In the genomic region with DNA sequence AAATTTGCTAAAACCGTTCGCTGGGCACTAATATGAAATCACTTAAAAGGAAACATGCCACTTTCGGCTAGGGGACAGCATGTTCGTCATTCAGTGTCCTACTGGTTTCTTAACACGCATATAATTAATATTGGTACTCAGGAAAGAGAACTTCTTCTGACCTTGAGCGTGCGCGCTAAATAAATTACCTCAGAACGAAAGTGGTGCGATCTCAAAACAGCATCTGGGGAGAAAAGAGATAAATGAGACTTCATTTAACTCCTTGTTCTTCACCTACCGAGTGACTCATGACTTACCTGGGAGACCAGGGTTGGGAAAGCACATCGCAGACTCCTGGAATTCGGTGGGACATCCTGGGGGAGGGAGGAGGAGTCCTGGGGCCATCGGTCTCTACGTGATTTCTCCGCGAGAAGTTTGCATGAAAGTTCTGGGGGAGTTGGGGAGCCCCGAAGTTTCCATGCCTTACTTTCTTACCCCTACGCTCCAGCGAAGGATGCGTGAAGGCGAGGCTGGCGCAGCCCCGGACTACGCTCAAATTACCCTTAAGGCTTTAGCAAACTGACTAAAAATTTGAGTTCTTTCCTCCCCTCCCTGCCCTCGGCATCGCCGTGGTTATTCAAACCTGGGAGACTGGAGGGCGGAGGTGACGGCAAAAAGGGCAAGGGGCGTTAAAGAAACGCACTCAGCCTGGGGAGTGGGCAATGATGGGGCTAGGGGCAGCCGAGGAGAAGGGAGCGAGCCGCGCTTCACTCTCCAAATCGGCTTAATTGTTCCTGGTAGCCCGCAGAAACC, we compare ENCODE assay signal across 8 cellular contexts.
A peak's percentile ranks its signal among the peaks of the same experiment; 100 is the strongest.
DNase-seq lines count a peak whose midpoint lies in the region; ATAC-seq and TF ChIP-seq lines count a peak whose summit lies in the region.

No MANE protein-coding gene starts in this region.

- no peak for TF ChIP-seq CTCF in GM12875 (IDR thresholded peaks at IDR 0.05; ENCODE audit: borderline replicate concordance, insufficient read depth, low read depth, low read length)

- H3K9me3 Mint-ChIP-seq in activated naive CD8-positive, alpha-beta T cell treated with anti-CD3 and anti-CD28 coated beads, Interleukin-2, amount 50 U/mL, for 24 hours: no peaks in the 10 kb centered on the region

- ATAC-seq in activated naive CD8-positive, alpha-beta T cell treated with anti-CD3 and anti-CD28 coated beads, Interleukin-2, amount 50 U/mL, for 24 hours: no peak
- no peak for ATAC-seq in stimulated activated naive CD8-positive, alpha-beta T cell treated with anti-CD3 and anti-CD28 coated beads, Interleukin-15, Interleukin-2, amounts not matched to agents 100 U/mL and 50 U/mL, for 24 hours
- no peak for ATAC-seq in HG02938 (IDR thresholded peaks at IDR 0.05; ENCODE audit: unreplicated experiment)

- H3K4me3 ChIP-seq in GM12875 (ENCODE audit: low read depth, low read length): peak overlapping the region; percentile 42
- peak overlapping the region; percentile 97 for H3K4me3 ChIP-seq in HUES6 (ENCODE audit: low read depth, low read length)

- peaks cover 25% of the 10 kb centered on the region for H3K27me3 ChIP-seq in HUES6 (ENCODE audit: control insufficient read depth, insufficient read depth, low read length)

- peaks cover 73% of the 10 kb centered on the region for H3K27me3 Mint-ChIP-seq in activated naive CD8-positive, alpha-beta T cell treated with anti-CD3 and anti-CD28 coated beads, Interleukin-2, amount 50 U/mL, for 24 hours

- no peak overlapping the region; the same call in 1 of the 2 replicates for H3K27ac ChIP-seq in HUES6 (ENCODE audit: low read depth, low read length)

- peaks cover 6% of the 10 kb centered on the region; the same call in 1 of the 2 replicates for H3K36me3 ChIP-seq in HUES6 (ENCODE audit: control insufficient read depth, insufficient read depth, low read length)

- peak; percentile 3 for DNase-seq in activated naive CD8-positive, alpha-beta T cell treated with anti-CD3 and anti-CD28 coated beads, Interleukin-2, amount 50 U/mL, for 24 hours
- DNase-seq in iris pigment epithelial cell (ENCODE audit: low read depth): peak; percentile 42
- peak; percentile 3 for DNase-seq in stimulated activated naive CD8-positive, alpha-beta T cell treated with anti-CD3 and anti-CD28 coated beads, Interleukin-15, Interleukin-2, amounts not matched to agents 100 U/mL and 50 U/mL, for 24 hours
- no peak for DNase-seq in NCI-H446 treated with DMSO at 0.1 percent for 48 hours (lab: John Stamatoyannopoulos, UW)
- no peak for DNase-seq in SW 1271 (lab: John Stamatoyannopoulos, UW)

- H3K4me1 Mint-ChIP-seq in activated naive CD8-positive, alpha-beta T cell treated with anti-CD3 and anti-CD28 coated beads, Interleukin-2, amount 50 U/mL, for 24 hours: peaks cover 17% of the 10 kb centered on the region

- H3K4me1 ChIP-seq in HUES6 (ENCODE audit: control insufficient read depth, insufficient read depth, low read length): peaks cover 13% of the 10 kb centered on the region

- H3K36me3 Mint-ChIP-seq in activated naive CD8-positive, alpha-beta T cell treated with anti-CD3 and anti-CD28 coated beads, Interleukin-2, amount 50 U/mL, for 24 hours (ENCODE audit: low read depth): no peaks in the 10 kb centered on the region

- peak overlapping the region; percentile 85 for H3K4me3 Mint-ChIP-seq in activated naive CD8-positive, alpha-beta T cell treated with anti-CD3 and anti-CD28 coated beads, Interleukin-2, amount 50 U/mL, for 24 hours

- peak overlapping the region; percentile 79 for H3K27ac Mint-ChIP-seq in activated naive CD8-positive, alpha-beta T cell treated with anti-CD3 and anti-CD28 coated beads, Interleukin-2, amount 50 U/mL, for 24 hours

- peak overlapping the region; percentile 96 for H3K9ac ChIP-seq in HUES6 (ENCODE audit: low read length)

- no peaks in the 10 kb centered on the region for H3K9me3 ChIP-seq in HUES6 (ENCODE audit: control insufficient read depth, insufficient read depth, low read depth, low read length)

Comparison
In these comparisons a context has a peak if more than half of its experiments do, and no peak if none do; other contexts are left out.
1. DNase-seq: peak in activated naive CD8-positive, alpha-beta T cell treated with anti-CD3 and anti-CD28 coated beads, Interleukin-2, amount 50 U/mL, for 24 hours (single experiment), iris pigment epithelial cell (single experiment) and stimulated activated naive CD8-positive, alpha-beta T cell treated with anti-CD3 and anti-CD28 coated beads, Interleukin-15, Interleukin-2, amounts not matched to agents 100 U/mL and 50 U/mL, for 24 hours (single experiment); none in NCI-H446 treated with DMSO at 0.1 percent for 48 hours (single experiment) and SW 1271 (0 of 2).